28 cellular contexts compared by ENCODE assay signal in genomic region chr22:46695346-46696224, GRCh38. TPM values are rescaled to one million over a fixed set of nuclear protein-coding genes. Genes with fewer than 3 reads are reported as not detected.
DNase-seq lines count a peak whose midpoint lies in the region; ATAC-seq, FAIRE-seq and TF ChIP-seq lines count a peak whose summit lies in the region.
"Had no signal": no experiment of that assay in that cellular context is flagged by ENCODE, and none has a peak within 500 bp of the region (broad histone marks: within the 10 kb centered on the region; RNA-seq: fewer than 3 reads in every experiment).

No MANE protein-coding gene starts in this region.

- CTCF ChIA-PET in activated naive CD4-positive, alpha-beta T cell treated with anti-CD3 and anti-CD28 coated beads, Interleukin-2, amount 10 ng/mL, durations not matched to agents 7 days and 5 days (lab: Charles Lee), result no interaction called here
- CTCF ChIA-PET in IMR-90 (lab: Yijun Ruan, JAX), result no interaction called here
- CTCF ChIA-PET in endothelial cell of umbilical vein (lab: Charles Lee), result no interaction called here

- no peaks in the 10 kb centered on the region for H3K79me2 ChIP-seq in endothelial cell of umbilical vein (ENCODE audit: control insufficient read depth, insufficient read depth, low read length)

- H2AK5ac ChIP-seq in IMR-90 (ENCODE audit: low read depth, low read length), result no peak overlapping the region

- no peak overlapping the region for H3K18ac ChIP-seq in IMR-90 (ENCODE audit: low read depth, low read length)

- H3K4ac ChIP-seq in IMR-90 (ENCODE audit: low read depth, low read length), result no peak overlapping the region

- H3K9me3 Mint-ChIP-seq in activated naive CD4-positive, alpha-beta T cell treated with anti-CD3 and anti-CD28 coated beads, Interleukin-2, amount 50 U/mL, for 72 hours, result no peaks in the 10 kb centered on the region
- H3K9me3 Mint-ChIP-seq in activated naive CD4-positive, alpha-beta T cell treated with anti-CD3 and anti-CD28 coated beads, Interleukin-2, amount 10 ng/mL, durations not matched to agents 7 days and 5 days, result no peaks in the 10 kb centered on the region
- H3K9me3 Mint-ChIP-seq in stimulated activated effector memory CD8-positive, alpha-beta T cell treated with anti-CD3 and anti-CD28 coated beads, Interleukin-12 subunit alpha, Interleukin-12 subunit beta, amount 100 ng/mL, for 72 hours, result no peaks in the 10 kb centered on the region
- H3K9me3 Mint-ChIP-seq: activated naive CD4-positive, alpha-beta T cell treated with anti-CD3 and anti-CD28 coated beads, Interleukin-2, amount 50 U/mL, for 24 hours; activated T-helper 17 cell treated with anti-CD3 and anti-CD28 coated beads, Interleukin-2, amount 50 U/mL, for 72 hours; CD4-positive, alpha-beta T cell; neural crest cell had no signal

- H2BK15ac ChIP-seq in IMR-90 (ENCODE audit: low read depth, low read length), result no peak overlapping the region

- H2AK9ac ChIP-seq in IMR-90 (replicated peaks; ENCODE audit: low read depth, low read length, poor library complexity), result no peak overlapping the region

- H3K27ac ChIP-seq in IMR-90 (ENCODE audit: insufficient read depth, low read length) (no peak overlapping the region), endothelial cell of umbilical vein (ENCODE audit: insufficient read depth, low read depth, low read length) (no peak overlapping the region)
- H3K27ac ChIP-seq: breast epithelium, pancreas, stomach, vagina, VCaP had no signal

- H3K4me2 ChIP-seq in IMR-90 (ENCODE audit: low read depth, low read length) (no peak overlapping the region), endothelial cell of umbilical vein (ENCODE audit: insufficient read depth, low read length) (no peak overlapping the region)
- H3K4me2 ChIP-seq: smooth muscle cell had no signal

- no peak overlapping the region for H4K91ac ChIP-seq in IMR-90 (ENCODE audit: insufficient read depth, low read depth, low read length)

- peak overlapping the region; percentile 29 for H2AFZ ChIP-seq in IMR-90 (replicated peaks; ENCODE audit: low read length, poor library complexity)
- no peak overlapping the region for H2AFZ ChIP-seq in endothelial cell of umbilical vein (ENCODE audit: low read depth, low read length)

- peaks cover 0 to 5% of the 10 kb centered on the region in 2 experiments; a peak in 1 of 4 replicates for H3K79me1 ChIP-seq in IMR-90 (ENCODE audit: low read depth in 1 of 2, low read length in 2 of 2)

- H3K9me3 ChIP-seq in IMR-90 (ENCODE audit: control insufficient read depth, insufficient read depth, low read length), result no peaks in the 10 kb centered on the region
- no peaks in the 10 kb centered on the region for H3K9me3 ChIP-seq in endothelial cell of umbilical vein (replicated peaks; ENCODE audit: control insufficient read depth, insufficient read depth, low read length)
- H3K9me3 ChIP-seq: breast epithelium, pancreas, stomach, vagina had no signal

- ATAC-seq in activated naive CD4-positive, alpha-beta T cell treated with anti-CD3 and anti-CD28 coated beads, Interleukin-2, amount 50 U/mL, for 72 hours, result peak; percentile 18 to 20
- no peak for ATAC-seq in IMR-90 (ENCODE audit: low read depth)
- ATAC-seq in stimulated activated effector memory CD8-positive, alpha-beta T cell treated with anti-CD3 and anti-CD28 coated beads, Interleukin-12 subunit alpha, Interleukin-12 subunit beta, amount 100 ng/mL, for 72 hours, result no peak
- ATAC-seq: activated T-helper 17 cell treated with anti-CD3 and anti-CD28 coated beads, Interleukin-2, amount 50 U/mL, for 72 hours; HCT116 had no signal

- H3K4me3 Mint-ChIP-seq in activated naive CD4-positive, alpha-beta T cell treated with anti-CD3 and anti-CD28 coated beads, Interleukin-2, amount 10 ng/mL, durations not matched to agents 7 days and 5 days, result no peak overlapping the region
- no peak overlapping the region for H3K4me3 Mint-ChIP-seq in stimulated activated effector memory CD8-positive, alpha-beta T cell treated with anti-CD3 and anti-CD28 coated beads, Interleukin-12 subunit alpha, Interleukin-12 subunit beta, amount 100 ng/mL, for 72 hours
- H3K4me3 Mint-ChIP-seq: activated naive CD4-positive, alpha-beta T cell treated with anti-CD3 and anti-CD28 coated beads, Interleukin-2, amount 50 U/mL, for 24 hours; activated T-helper 17 cell treated with anti-CD3 and anti-CD28 coated beads, Interleukin-2, amount 50 U/mL, for 72 hours; CD4-positive, alpha-beta T cell had no signal

- in situ Hi-C loops in IMR-90 (cut with MboI; ENCODE audit: low sequenced_read_pairs), result no loop called here
- in situ Hi-C loops in GM13976 (cut with MboI; ENCODE audit: low sequenced_read_pairs, unreplicated experiment), result no loop called here

- no peak overlapping the region for H4K8ac ChIP-seq in IMR-90 (ENCODE audit: low read depth in 2 of 2, low read length in 2 of 2)

- TF ChIP-seq POLR2A in IMR-90 (IDR thresholded peaks at IDR 0.05; ENCODE audit: low read depth, low read length) (no peak), endothelial cell of umbilical vein (IDR thresholded peaks at IDR 0.05; ENCODE audit: low read depth, low read length) (no peak)

- H3K4me1 ChIP-seq in IMR-90 (ENCODE audit: control insufficient read depth, insufficient read depth, low read length) (no peaks in the 10 kb centered on the region), endothelial cell of umbilical vein (ENCODE audit: control insufficient read depth, extremely low read depth, insufficient read depth, low read length) (no peaks in the 10 kb centered on the region)
- H3K4me1 ChIP-seq: breast epithelium, pancreas, stomach, vagina had no signal

- H3K4me1 Mint-ChIP-seq in activated naive CD4-positive, alpha-beta T cell treated with anti-CD3 and anti-CD28 coated beads, Interleukin-2, amount 10 ng/mL, durations not matched to agents 7 days and 5 days, result no peaks in the 10 kb centered on the region
- no peaks in the 10 kb centered on the region for H3K4me1 Mint-ChIP-seq in stimulated activated effector memory CD8-positive, alpha-beta T cell treated with anti-CD3 and anti-CD28 coated beads, Interleukin-12 subunit alpha, Interleukin-12 subunit beta, amount 100 ng/mL, for 72 hours
- H3K4me1 Mint-ChIP-seq: activated naive CD4-positive, alpha-beta T cell treated with anti-CD3 and anti-CD28 coated beads, Interleukin-2, amount 50 U/mL, for 24 hours; activated T-helper 17 cell treated with anti-CD3 and anti-CD28 coated beads, Interleukin-2, amount 50 U/mL, for 72 hours had no signal

- H3K27me3 Mint-ChIP-seq in activated naive CD4-positive, alpha-beta T cell treated with anti-CD3 and anti-CD28 coated beads, Interleukin-2, amount 10 ng/mL, durations not matched to agents 7 days and 5 days, result no peaks in the 10 kb centered on the region
- H3K27me3 Mint-ChIP-seq: activated naive CD4-positive, alpha-beta T cell treated with anti-CD3 and anti-CD28 coated beads, Interleukin-2, amount 50 U/mL, for 24 hours; activated T-helper 17 cell treated with anti-CD3 and anti-CD28 coated beads, Interleukin-2, amount 50 U/mL, for 72 hours; CD4-positive, alpha-beta T cell had no signal

- H4K5ac ChIP-seq in IMR-90 (ENCODE audit: low read depth, low read length), result no peak overlapping the region

- FAIRE-seq in endothelial cell of umbilical vein (lab: Jason Lieb, UNC), result no peak
- FAIRE-seq: colon, D721Med, pancreas had no signal

- no peak overlapping the region for H3K56ac ChIP-seq in IMR-90 (ENCODE audit: extremely low read depth, insufficient read depth, low read length)

- TF ChIP-seq RAD21 in IMR-90 (IDR thresholded peaks at IDR 0.05; ENCODE audit: low read length), result no peak

- dilution Hi-C loops in IMR-90 (cut with HindIII; ENCODE audit: low sequenced_read_pairs, unreplicated experiment) (no loop called here), endothelial cell of umbilical vein (cut with MboI; ENCODE audit: extremely low pct_ligation_motif_present, low sequenced_read_pairs) (no loop called here)

- BruUV-seq in IMR-90 (replicated peaks; lab: Mats Ljungman, UMichigan), result no TSS peak
- BruUV-seq in endothelial cell of umbilical vein (replicated peaks; lab: Mats Ljungman, UMichigan), result no TSS peak

- H3K9ac ChIP-seq in IMR-90 (ENCODE audit: low read depth, low read length) (no peak overlapping the region), endothelial cell of umbilical vein (replicated peaks; ENCODE audit: extremely low read depth, insufficient read depth, low read length) (no peak overlapping the region)

- no peak overlapping the region for H2BK5ac ChIP-seq in IMR-90 (ENCODE audit: low read depth, low read length, poor library complexity, severe bottlenecking)

- no peak overlapping the region for H2BK120ac ChIP-seq in IMR-90 (ENCODE audit: low read depth, low read length)

- 88% methylated on average over 17 of the region's 25 CpGs; no CpG with 5 or more reads in 1 of the 2 experiments for WGBS in IMR-90 (ENCODE audit: extremely low coverage in 2 of 2, insufficient read length in 1 of 2), 2 experiments

- intact Hi-C loops in IMR-90 (cut with micrococcal nuclease) (no loop called here), endothelial cell of umbilical vein (cut with micrococcal nuclease) (no loop called here)

- POLR2A ChIA-PET in IMR-90 (lab: Charles Lee; ENCODE audit: unreplicated experiment), result no interaction called here
- POLR2A ChIA-PET in endothelial cell of umbilical vein (lab: Charles Lee), result no interaction called here

- H3K27me3 ChIP-seq in IMR-90 (ENCODE audit: control insufficient read depth, insufficient read depth, low read length) (no peaks in the 10 kb centered on the region), endothelial cell of umbilical vein (ENCODE audit: control insufficient read depth in 2 of 2, insufficient read depth in 2 of 2, low read length in 2 of 2) (no peaks in the 10 kb centered on the region)
- H3K27me3 ChIP-seq: breast epithelium, pancreas, stomach, vagina had no signal

- H2BK20ac ChIP-seq in IMR-90 (ENCODE audit: low read depth, low read length), result no peak overlapping the region

- peaks cover 5 to 13% of the 10 kb centered on the region in 2 donors for H3K36me3 Mint-ChIP-seq in activated naive CD4-positive, alpha-beta T cell treated with anti-CD3 and anti-CD28 coated beads, Interleukin-2, amount 50 U/mL, for 72 hours
- H3K36me3 Mint-ChIP-seq in activated naive CD4-positive, alpha-beta T cell treated with anti-CD3 and anti-CD28 coated beads, Interleukin-2, amount 10 ng/mL, durations not matched to agents 7 days and 5 days, result peaks cover 49% of the 10 kb centered on the region
- H3K36me3 Mint-ChIP-seq in stimulated activated effector memory CD8-positive, alpha-beta T cell treated with anti-CD3 and anti-CD28 coated beads, Interleukin-12 subunit alpha, Interleukin-12 subunit beta, amount 100 ng/mL, for 72 hours, result peaks cover 100% of the 10 kb centered on the region
- H3K36me3 Mint-ChIP-seq: activated naive CD4-positive, alpha-beta T cell treated with anti-CD3 and anti-CD28 coated beads, Interleukin-2, amount 50 U/mL, for 24 hours had no signal

- TF ChIP-seq CTCF in IMR-90 (conservative IDR thresholded peaks at IDR 0.05; ENCODE audit: low read depth, low read length), result no peak
- TF ChIP-seq CTCF in endothelial cell of umbilical vein (IDR thresholded peaks at IDR 0.05; ENCODE audit: extremely low read depth in 1 of 2, insufficient read depth in 1 of 2, low read depth in 1 of 2, low read length in 2 of 2), result no peak
- no peak for TF ChIP-seq CTCF in GM13976 (IDR thresholded peaks at IDR 0.05; ENCODE audit: borderline replicate concordance, control extremely low read depth, extremely low read depth, insufficient read depth, missing control alignments)

- H3K14ac ChIP-seq in IMR-90 (replicated peaks; ENCODE audit: low read depth, low read length), result no peak overlapping the region

- H3K9me1 ChIP-seq in IMR-90 (ENCODE audit: insufficient read depth, low read length) (no peaks in the 10 kb centered on the region), endothelial cell of umbilical vein (replicated peaks; ENCODE audit: control insufficient read depth, extremely low read depth, insufficient read depth, low read length) (no peaks in the 10 kb centered on the region)

- no peak for DNase-seq in activated naive CD4-positive, alpha-beta T cell treated with anti-CD3 and anti-CD28 coated beads, Interleukin-2, amount 50 U/mL, for 72 hours (ENCODE audit: low spot score in 2 of 2)
- no peak for DNase-seq in activated naive CD4-positive, alpha-beta T cell treated with anti-CD3 and anti-CD28 coated beads, Interleukin-2, amount 10 ng/mL, durations not matched to agents 7 days and 5 days
- no peak for DNase-seq in IMR-90
- DNase-seq in endothelial cell of umbilical vein (ENCODE audit: low read depth, low spot score), result no peak
- DNase-seq in stimulated activated effector memory CD8-positive, alpha-beta T cell treated with anti-CD3 and anti-CD28 coated beads, Interleukin-12 subunit alpha, Interleukin-12 subunit beta, amount 100 ng/mL, for 72 hours (ENCODE audit: low spot score in 2 of 2), result no peak
- no peak for DNase-seq in DMS 273 (lab: John Stamatoyannopoulos, UW; ENCODE audit: unreplicated experiment)
- DNase-seq in glomerular visceral epithelial cell (ENCODE audit: extremely low spot score), result no peak
- DNase-seq in GM13976 (ENCODE audit: low spot score), result no peak
- DNase-seq: activated CD4-positive, alpha-beta T cell treated with anti-CD3 and anti-CD28 coated beads for 48 hours; amygdala; CD4-positive, alpha-beta T cell; left colon; mesenchymal stem cell; MV-4-11; NCI-H1436; retina had no signal

- no peak overlapping the region for H3K4me3 ChIP-seq in IMR-90 (ENCODE audit: insufficient read depth, low read depth, low read length)
- H3K4me3 ChIP-seq in endothelial cell of umbilical vein (replicated peaks in 1 of 3; ENCODE audit: insufficient read depth in 1 of 3, low read depth in 1 of 3, low read length in 3 of 3), result no peak overlapping the region
- H3K4me3 ChIP-seq: breast epithelium, pancreas, smooth muscle cell, stomach, vagina had no signal

- H3K36me3 ChIP-seq in IMR-90 (ENCODE audit: control insufficient read depth, insufficient read depth, low read length) (peaks cover 70% of the 10 kb centered on the region), endothelial cell of umbilical vein (ENCODE audit: control insufficient read depth in 2 of 2, extremely low read depth in 1 of 2, insufficient read depth in 2 of 2, low read length in 2 of 2) (peaks cover 50 to 65% of the 10 kb centered on the region in 2 experiments)

- peak overlapping the region in 1 of 2 donors; percentile 88 for H3K27ac Mint-ChIP-seq in activated naive CD4-positive, alpha-beta T cell treated with anti-CD3 and anti-CD28 coated beads, Interleukin-2, amount 50 U/mL, for 72 hours
- no peak overlapping the region for H3K27ac Mint-ChIP-seq in activated naive CD4-positive, alpha-beta T cell treated with anti-CD3 and anti-CD28 coated beads, Interleukin-2, amount 10 ng/mL, durations not matched to agents 7 days and 5 days
- peak overlapping the region; percentile 74 for H3K27ac Mint-ChIP-seq in stimulated activated effector memory CD8-positive, alpha-beta T cell treated with anti-CD3 and anti-CD28 coated beads, Interleukin-12 subunit alpha, Interleukin-12 subunit beta, amount 100 ng/mL, for 72 hours
- H3K27ac Mint-ChIP-seq: activated T-helper 17 cell treated with anti-CD3 and anti-CD28 coated beads, Interleukin-2, amount 50 U/mL, for 72 hours; CD4-positive, alpha-beta T cell had no signal

- H3K23ac ChIP-seq in IMR-90 (ENCODE audit: low read depth, low read length), result no peak overlapping the region

- no peaks in the 10 kb centered on the region for H4K20me1 ChIP-seq in IMR-90 (ENCODE audit: insufficient read depth, low read length)
- no peaks in the 10 kb centered on the region for H4K20me1 ChIP-seq in endothelial cell of umbilical vein (replicated peaks; ENCODE audit: control insufficient read depth, extremely low read depth, insufficient read depth, low read length)

RNA-seq across cellular contexts. Expression of gene CERK, which starts 42.5 kb away (rescaled TPM):
- total RNA-seq in activated naive CD4-positive, alpha-beta T cell treated with anti-CD3 and anti-CD28 coated beads, Interleukin-2, amount 50 U/mL, for 72 hours, result 10 to 100 TPM; 44.8 to 48.0 TPM
- total RNA-seq in IMR-90 (2012; rRNA removed), result 38.7 and 44.4 TPM in 2 replicates
- 22.8 and 25.3 TPM in 2 replicates for polyA plus RNA-seq in IMR-90 (2012; rRNA removed)
- polyA plus RNA-seq in IMR-90 (2012; cell fraction: cytosol; rRNA removed), result 14.3 and 18.5 TPM in 2 replicates
- 19.5 and 31.2 TPM in 2 replicates for polyA plus RNA-seq in IMR-90 (2012; cell fraction: nucleus; rRNA removed; ENCODE audit: low replicate concordance)
- 88.0 and 104 TPM in 2 replicates for total RNA-seq in endothelial cell of umbilical vein
- 44.1 and 61.1 TPM in 2 replicates for polyA plus RNA-seq in endothelial cell of umbilical vein
- 50.7 and 54.4 TPM in 2 replicates for polyA plus RNA-seq in endothelial cell of umbilical vein (2011; cell fraction: cytosol; rRNA removed)
- polyA plus RNA-seq in endothelial cell of umbilical vein (2011; cell fraction: nucleus; rRNA removed), result 68.9 and 69.2 TPM in 2 replicates
- polyA plus RNA-seq in endothelial cell of umbilical vein (2012), result 59.7 and 68.3 TPM in 2 replicates
- 115 and 119 TPM in 2 replicates for polyA minus RNA-seq in endothelial cell of umbilical vein
- 11.3 TPM for polyA minus RNA-seq in endothelial cell of umbilical vein (2011; cell fraction: cytosol; rRNA and poly(A)+ RNA removed)
- polyA minus RNA-seq in endothelial cell of umbilical vein (2011; cell fraction: nucleus; rRNA and poly(A)+ RNA removed), result 51.1 and 53.1 TPM in 2 replicates

Comparison
In these comparisons a context has a peak if more than half of its experiments do, and no peak if none do; other contexts are left out.
1. ATAC-seq: peak in activated naive CD4-positive, alpha-beta T cell treated with anti-CD3 and anti-CD28 coated beads, Interleukin-2, amount 50 U/mL, for 72 hours (2 of 2); none in IMR-90 (single experiment) and stimulated activated effector memory CD8-positive, alpha-beta T cell treated with anti-CD3 and anti-CD28 coated beads, Interleukin-12 subunit alpha, Interleukin-12 subunit beta, amount 100 ng/mL, for 72 hours (single experiment).